8 cellular contexts compared by ENCODE assay signal in genomic region chr19:19959151-19959799, GRCh38. TPM values are rescaled to one million over a fixed set of nuclear protein-coding genes. Genes with fewer than 3 reads are reported as not detected.
DNase-seq lines count a peak whose midpoint lies in the region; ATAC-seq and TF ChIP-seq lines count a peak whose summit lies in the region.
"Not testable (repeated sequence)": the region's sequence is repeated elsewhere in the genome, so short reads cannot be mapped to it uniquely, and the experiment has no call there.

No MANE protein-coding gene starts in this region.

- not testable (repeated sequence) for H3K79me2 ChIP-seq in H9 (ENCODE audit: insufficient read depth, low read length)

- H3K27me3 Mint-ChIP-seq in H9 (ENCODE audit: low read depth); naive thymus-derived CD8-positive, alpha-beta T cell: not testable (repeated sequence)

- not testable (repeated sequence) for H4K8ac ChIP-seq in H9 (replicated peaks; ENCODE audit: insufficient read length, low read depth, low read length)

- no CpG with 5 or more reads among the region's 9 CpGs for WGBS in H9 (ENCODE audit: extremely low coverage, insufficient read length, low lambda C conversion rate)

- H4K91ac ChIP-seq in H9 (ENCODE audit: insufficient read length, low read depth, low read length): not testable (repeated sequence)

- H3K4ac ChIP-seq in H9 (ENCODE audit: low read depth, low read length): not testable (repeated sequence)

- H2AK5ac ChIP-seq in H9 (ENCODE audit: insufficient read length, low read length): not testable (repeated sequence)

- not testable (repeated sequence) for H2BK120ac ChIP-seq in H9 (ENCODE audit: low read depth, low read length, poor library complexity, severe bottlenecking)

- not testable (repeated sequence) for H3K4me3 Mint-ChIP-seq in H9
- peak overlapping the region; percentile 36 to 69 (median 58) for H3K4me3 Mint-ChIP-seq in naive thymus-derived CD8-positive, alpha-beta T cell

- not testable (repeated sequence) for H2AFZ ChIP-seq in H9 (ENCODE audit: low read length)

- H3K4me2 ChIP-seq in H9 (ENCODE audit: insufficient read depth, insufficient read length, low read length): not testable (repeated sequence)

- DNase-seq in AG09319 (ENCODE audit: extremely low read depth, low read depth): peak; percentile 18
- DNase-seq in H9: peak; percentile 79
- peak; percentile 4 for DNase-seq in NCI-H460 (ENCODE audit: extremely low read depth, low read depth)
- DNase-seq in activated CD4-positive, CD25-positive, alpha-beta regulatory T cell treated with anti-CD3 and anti-CD28 coated beads, Interleukin-2, amount 50 U/mL, for 16 hours (ENCODE audit: low read depth, low spot score): peak; percentile 27
- DNase-seq in amniotic epithelial cell (ENCODE audit: low read depth): peak; percentile 52
- peak; percentile 67 for DNase-seq in globus pallidus (ENCODE audit: low spot score)
- DNase-seq in naive thymus-derived CD8-positive, alpha-beta T cell: peak; percentile 36 to 81 (median 58)
- DNase-seq in stimulated activated CD4-positive, alpha-beta T cell treated with anti-CD3 and anti-CD28 coated beads, TNF-alpha, amount 100 ng/mL, for 24 hours (ENCODE audit: low read depth in 3 of 3): peak; percentile 28 to 60 (median 49)

- H3K9me3 Mint-ChIP-seq in H9: peaks cover 0 to 13% of the 10 kb centered on the region in 2 experiments; a peak in 4 of 5 replicates
- not testable (repeated sequence) for H3K9me3 Mint-ChIP-seq in naive thymus-derived CD8-positive, alpha-beta T cell

- ATAC-seq in naive thymus-derived CD8-positive, alpha-beta T cell: not testable (repeated sequence)

- peaks cover 9 to 11% of the 10 kb centered on the region in 2 experiments for H3K4me1 Mint-ChIP-seq in H9
- not testable (repeated sequence) for H3K4me1 Mint-ChIP-seq in naive thymus-derived CD8-positive, alpha-beta T cell

- not testable (repeated sequence) for H3T11ph ChIP-seq in H9 (ENCODE audit: low read length)

- not testable (repeated sequence) for H3K9ac ChIP-seq in H9 (ENCODE audit: extremely low read depth, insufficient read length, low read length)

- H2BK20ac ChIP-seq in H9 (ENCODE audit: low read depth, low read length, poor library complexity, severe bottlenecking): not testable (repeated sequence)

- H3K27ac ChIP-seq in H9 (ENCODE audit: insufficient read length, low read depth, low read length): not testable (repeated sequence)

- not testable (repeated sequence) for H4K20me1 ChIP-seq in H9 (ENCODE audit: control insufficient read depth, insufficient read depth, insufficient read length)

- H3K79me1 ChIP-seq in H9 (ENCODE audit: insufficient read depth, low read depth, low read length, poor library complexity, severe bottlenecking): not testable (repeated sequence)

- not testable (repeated sequence) for H4K5ac ChIP-seq in H9 (ENCODE audit: insufficient read length, low read depth, low read length)

- not testable (repeated sequence) for H3K23me2 ChIP-seq in H9 (ENCODE audit: insufficient read length, low read depth, low read length, poor library complexity, severe bottlenecking)

- not testable (repeated sequence) for H2BK15ac ChIP-seq in H9 (ENCODE audit: low read depth, low read length)

- not testable (repeated sequence) for H3K4me1 ChIP-seq in H9 (ENCODE audit: insufficient read depth, low read length)

- not testable (repeated sequence) for H3K56ac ChIP-seq in H9 (ENCODE audit: insufficient read length, low read depth, low read length)

- H3K27ac Mint-ChIP-seq in H9: not testable (repeated sequence)
- H3K27ac Mint-ChIP-seq in naive thymus-derived CD8-positive, alpha-beta T cell: peak overlapping the region in 5 of 10 donors; percentile 20 to 75 (median 54)

- H3K23ac ChIP-seq in H9 (ENCODE audit: insufficient read length, low read depth, low read length): not testable (repeated sequence)

- H3K18ac ChIP-seq in H9 (ENCODE audit: insufficient read length, low read depth, low read length): not testable (repeated sequence)

- H3K27me3 ChIP-seq in H9 (ENCODE audit: insufficient read depth, low read length): not testable (repeated sequence)

- POLR2A ChIA-PET in naive thymus-derived CD8-positive, alpha-beta T cell (lab: Charles Lee): interaction anchor here (0.6 to 2.0 kb wide), 4 partner anchors 316 to 579 kb away, joined by 3 to 6 read pairs (median 3); partner anchors contain the start of gene GMIP

- H3K9me3 ChIP-seq in H9 (ENCODE audit: control insufficient read depth, low read depth, low read length): not testable (repeated sequence)

- TF ChIP-seq CTCF in AG09319 (IDR thresholded peaks at IDR 0.05; ENCODE audit: low read depth, low read length): peak; percentile 47
- TF ChIP-seq CTCF in H9 (conservative IDR thresholded peaks at IDR 0.05): peak; percentile 88

- H3K36me3 Mint-ChIP-seq in H9 (ENCODE audit: insufficient read depth in 1 of 3, low read depth in 3 of 3); naive thymus-derived CD8-positive, alpha-beta T cell: not testable (repeated sequence)

- H2BK12ac ChIP-seq in H9 (ENCODE audit: insufficient read length, low read depth, low read length): not testable (repeated sequence)

- H2BK5ac ChIP-seq in H9 (ENCODE audit: insufficient read length, low read length): not testable (repeated sequence)

- H3K14ac ChIP-seq in H9 (ENCODE audit: insufficient read depth, low read length): not testable (repeated sequence)

RNA-seq across cellular contexts. Expression of gene ZNF93, which starts 58.5 kb away (rescaled TPM):
- 54.0 and 58.1 TPM in 2 replicates for total RNA-seq in H9 (2021)
- total RNA-seq in NCI-H460 (2014; rRNA removed; shearing (Covaris generic)): 0.17 TPM in 1 of 2 replicates, not detected in the other
- polyA plus RNA-seq in NCI-H460 (2014; cell fraction: nucleus; rRNA removed): not detected in 2 replicates
- total RNA-seq in naive thymus-derived CD8-positive, alpha-beta T cell: 10 to 100 TPM; 11.7 to 12.5 TPM
- 10 to 100 TPM in 2 of 3 donors, 1 to 10 TPM in 1; 7.7 to 11.5 (median 11.2) TPM for polyA plus RNA-seq in naive thymus-derived CD8-positive, alpha-beta T cell

Comparison
In these comparisons a context has a peak if more than half of its experiments do, and no peak if none do; other contexts are left out.
1. DNase-seq: peak in every context shown above with its lines; median percentile 79 in H9; 67 in globus pallidus; 58 in naive thymus-derived CD8-positive, alpha-beta T cell; 52 in amniotic epithelial cell; 49 in stimulated activated CD4-positive, alpha-beta T cell treated with anti-CD3 and anti-CD28 coated beads, TNF-alpha, amount 100 ng/mL, for 24 hours; 27 in activated CD4-positive, CD25-positive, alpha-beta regulatory T cell treated with anti-CD3 and anti-CD28 coated beads, Interleukin-2, amount 50 U/mL, for 16 hours; 18 in AG09319; 4 in NCI-H460.
2. RNA of gene ZNF93, which starts 58.5 kb away (total RNA-seq): 54.0 to 58.1 TPM in H9 and 11.7 to 12.5 TPM in naive thymus-derived CD8-positive, alpha-beta T cell; 0.17 TPM in NCI-H460; every median in the first group is over 10 times any median in the second.